In genomic region chr3:7978104-7978457, GRCh38 we compare ENCODE assay signal across 15 cellular contexts.
DNase-seq lines count a peak whose midpoint lies in the region; ATAC-seq and TF ChIP-seq lines count a peak whose summit lies in the region.
"Had no signal": no experiment of that assay in that cellular context is flagged by ENCODE, and none has a peak within 500 bp of the region (broad histone marks: within the 10 kb centered on the region; RNA-seq: fewer than 3 reads in every experiment).

No MANE protein-coding gene starts in this region.

- H3K9me2 ChIP-seq in hepatocyte (replicated peaks; ENCODE audit: insufficient read depth): no peaks in the 10 kb centered on the region

- 72% methylated on average over 6 of the region's 6 CpGs for WGBS in hepatocyte (ENCODE audit: low lambda C conversion rate, missing lambda C conversion rate)
- 60% methylated on average over 6 of the region's 6 CpGs for WGBS in aorta, 2 donors
- WGBS in transverse colon (ENCODE audit: low coverage in 1 of 2), 2 donors: 74% methylated on average over 6 of the region's 6 CpGs; no CpG with 5 or more reads in 1 of the 2 donors

- peaks cover 26% of the 10 kb centered on the region for H3K4me1 Mint-ChIP-seq in MCF 10A (ENCODE audit: insufficient read depth, unreplicated experiment)
- H3K4me1 Mint-ChIP-seq: IgD-negative memory B cell had no signal

- H3K27ac ChIP-seq in breast epithelium: no peak overlapping the region
- H3K27ac ChIP-seq in WERI-Rb-1: peak overlapping the region; percentile 77
- H3K27ac ChIP-seq in hepatocyte: peak overlapping the region; percentile 33
- H3K27ac ChIP-seq in aorta (ENCODE audit: low read depth in 1 of 2, low read length in 2 of 2): no peak overlapping the region
- H3K27ac ChIP-seq in transverse colon: no peak overlapping the region
- H3K27ac ChIP-seq: A549, esophagus muscularis mucosa, GM23248 had no signal

- no peaks in the 10 kb centered on the region for H3K36me3 Mint-ChIP-seq in MCF 10A (ENCODE audit: insufficient read depth, unreplicated experiment)
- H3K36me3 Mint-ChIP-seq: IgD-negative memory B cell had no signal

- CTCF ChIA-PET in MCF 10A (lab: Yijun Ruan, JAX): no interaction called here

- H3K27ac Mint-ChIP-seq in MCF 10A (ENCODE audit: low read depth, unreplicated experiment): peak overlapping the region; percentile 40

- no peaks in the 10 kb centered on the region for H4K20me1 ChIP-seq in hepatocyte (ENCODE audit: insufficient read depth, poor library complexity, severe bottlenecking)

- H3K9me3 ChIP-seq in breast epithelium: no peaks in the 10 kb centered on the region
- H3K9me3 ChIP-seq in WERI-Rb-1 (ENCODE audit: severe bottlenecking): no peaks in the 10 kb centered on the region
- H3K9me3 ChIP-seq in hepatocyte (ENCODE audit: low read depth): no peaks in the 10 kb centered on the region
- no peaks in the 10 kb centered on the region for H3K9me3 ChIP-seq in aorta (ENCODE audit: control insufficient read depth, low read length)
- H3K9me3 ChIP-seq in transverse colon: no peaks in the 10 kb centered on the region
- H3K9me3 ChIP-seq: A549, esophagus muscularis mucosa had no signal

- no peak overlapping the region for H3K4me2 ChIP-seq in hepatocyte
- H3K4me2 ChIP-seq: A549 had no signal

- H3K27me3 Mint-ChIP-seq in MCF 10A (ENCODE audit: insufficient read depth, unreplicated experiment): no peaks in the 10 kb centered on the region
- H3K27me3 Mint-ChIP-seq: IgD-negative memory B cell had no signal

- DNase-seq in MCF 10A (ENCODE audit: unreplicated experiment) (no peak), breast epithelium (ENCODE audit: low spot score in 2 of 2) (no peak), WERI-Rb-1 (peak; percentile 88), hepatocyte (ENCODE audit: low spot score) (no peak), aorta (no peak), transverse colon (no peak), NCI-H446 treated with DMSO at 0.1 percent for 48 hours (lab: John Stamatoyannopoulos, UW) (no peak)
- DNase-seq: GM23248; islet precursor cell; NCI-H2029; stimulated activated naive CD4-positive, alpha-beta T cell treated with Interleukin-2 at 50 U/mL for 16 hours had no signal

- intact Hi-C loops in MCF 10A (cut with micrococcal nuclease): no loop called here
- intact Hi-C loops in breast epithelium (cut with DNase I; ENCODE audit: low total_unique reads): no loop called here
- intact Hi-C loops in aorta (cut with DNase I): no loop called here
- intact Hi-C loops in transverse colon (cut with DNase I; ENCODE audit: low total_unique reads): no loop called here

- no peak overlapping the region for H3K4me3 Mint-ChIP-seq in MCF 10A (ENCODE audit: unreplicated experiment)

- H3K27me3 ChIP-seq in breast epithelium (no peaks in the 10 kb centered on the region), WERI-Rb-1 (ENCODE audit: insufficient read depth, low read depth, severe bottlenecking) (no peaks in the 10 kb centered on the region), hepatocyte (no peaks in the 10 kb centered on the region), aorta (ENCODE audit: control insufficient read depth in 1 of 2, insufficient read depth in 2 of 2, low read length in 1 of 2) (no peaks in the 10 kb centered on the region), transverse colon (no peaks in the 10 kb centered on the region)
- H3K27me3 ChIP-seq: esophagus muscularis mucosa had no signal

- no peak for TF ChIP-seq EP300 in transverse colon (IDR thresholded peaks at IDR 0.05; ENCODE audit: low read depth)

- peak; percentile 33 for ATAC-seq in aorta (ENCODE audit: low FRiP score)
- no peak for ATAC-seq in GM21723 (IDR thresholded peaks at IDR 0.05; ENCODE audit: unreplicated experiment)

- H2AFZ ChIP-seq in hepatocyte: no peak overlapping the region
- H2AFZ ChIP-seq: GM23248 had no signal

- H3K36me3 ChIP-seq in breast epithelium (no peaks in the 10 kb centered on the region), WERI-Rb-1 (no peaks in the 10 kb centered on the region), hepatocyte (replicated peaks; ENCODE audit: insufficient read depth, low read depth) (no peaks in the 10 kb centered on the region), aorta (ENCODE audit: control insufficient read depth in 1 of 2, insufficient read depth in 2 of 2, low read length in 1 of 2) (no peaks in the 10 kb centered on the region), transverse colon (no peaks in the 10 kb centered on the region)
- H3K36me3 ChIP-seq: esophagus muscularis mucosa had no signal

- H3K4me3 ChIP-seq in breast epithelium: no peak overlapping the region
- peak overlapping the region; percentile 40 for H3K4me3 ChIP-seq in WERI-Rb-1 (ENCODE audit: low read depth, low read length)
- H3K4me3 ChIP-seq in hepatocyte: no peak overlapping the region
- H3K4me3 ChIP-seq in aorta (ENCODE audit: low read length in 2 of 2): no peak overlapping the region
- no peak overlapping the region for H3K4me3 ChIP-seq in transverse colon
- H3K4me3 ChIP-seq: A549, esophagus muscularis mucosa, GM23248 had no signal

- H3K4me1 ChIP-seq in breast epithelium: no peaks in the 10 kb centered on the region
- H3K4me1 ChIP-seq in hepatocyte (ENCODE audit: insufficient read depth): no peaks in the 10 kb centered on the region
- H3K4me1 ChIP-seq in aorta (ENCODE audit: control insufficient read depth in 1 of 2, insufficient read depth in 2 of 2, low read length in 2 of 2): no peaks in the 10 kb centered on the region
- no peaks in the 10 kb centered on the region for H3K4me1 ChIP-seq in transverse colon

- peaks cover 6% of the 10 kb centered on the region for H3K9me3 Mint-ChIP-seq in MCF 10A (ENCODE audit: unreplicated experiment)

- in situ Hi-C loops in transverse colon (cut with MboI; ENCODE audit: low pct_ligation_motif_present in 1 of 4, low pct_unique_long_range_greater_than_20kb in 1 of 4, low sequenced_read_pairs in 3 of 4): no loop called here

- POLR2A ChIA-PET in MCF 10A (lab: Yijun Ruan, JAX): no interaction called here

- H3K79me2 ChIP-seq in hepatocyte: no peaks in the 10 kb centered on the region

- no peak for TF ChIP-seq CTCF in MCF 10A (IDR thresholded peaks at IDR 0.05; ENCODE audit: unreplicated experiment)
- TF ChIP-seq CTCF in breast epithelium (IDR thresholded peaks at IDR 0.05): no peak
- TF ChIP-seq CTCF in WERI-Rb-1 (IDR thresholded peaks at IDR 0.05; ENCODE audit: low read depth, low read length): 0 out of 2 replicates have a peak, but pooled peaks have one; percentile 27
- TF ChIP-seq CTCF in hepatocyte (IDR thresholded peaks at IDR 0.05; ENCODE audit: poor library complexity): no peak
- TF ChIP-seq CTCF in transverse colon (IDR thresholded peaks at IDR 0.05): no peak

- BruUV-seq in MCF 10A (replicated peaks; lab: Mats Ljungman, UMichigan): no TSS peak

- TF ChIP-seq POLR2A in breast epithelium (IDR thresholded peaks at IDR 0.05) (no peak), transverse colon (IDR thresholded peaks at IDR 0.05) (no peak)

Comparison
In these comparisons a context has a peak if more than half of its experiments do, and no peak if none do; other contexts are left out.
1. H3K27ac ChIP-seq: peak in WERI-Rb-1 (single experiment) and hepatocyte (single experiment); none in breast epithelium (0 of 2), aorta (0 of 2) and transverse colon (0 of 4).